8 cellular contexts compared by ENCODE assay signal in genomic region chr14:49892301-49892635, GRCh38. TPM values are rescaled to one million over a fixed set of nuclear protein-coding genes. Genes with fewer than 3 reads are reported as not detected.
DNase-seq lines count a peak whose midpoint lies in the region; ATAC-seq lines count a peak whose summit lies in the region.

No MANE protein-coding gene starts in this region.

- ATAC-seq in HG02763 (IDR thresholded peaks at IDR 0.05; ENCODE audit: unreplicated experiment) (peak; percentile 27), left lobe of liver (peak; percentile 64)

- DNase-seq in stimulated activated CD4-positive, alpha-beta T cell treated with anti-CD3 and anti-CD28 coated beads, Interleukin-1b, Interleukin-23, amount 100 ng/mL, for 48 hours, result peak; percentile 47
- DNase-seq in stimulated activated CD4-positive, alpha-beta T cell treated with anti-CD3 and anti-CD28 coated beads, Interleukin-4, amount 100 ng/mL, for 1 hour, result no peak
- DNase-seq in NCI-H1694 (lab: John Stamatoyannopoulos, UW), result peak; percentile 72
- peak; percentile 25 for DNase-seq in T-helper 9 cell
- peak; percentile 79 for DNase-seq in dedifferentiated amniotic fluid mesenchymal stem cell (ENCODE audit: extremely low spot score)
- DNase-seq in left lobe of liver (ENCODE audit: low spot score), result no peak
- DNase-seq in stimulated activated naive CD4-positive, alpha-beta T cell (lab: John Stamatoyannopoulos, UW), result peak in 5 of 6 experiments; percentile 45 to 80 (median 67)

RNA-seq across cellular contexts. Expression of gene ARF6, which starts 0.6 kb away (rescaled TPM):
- total RNA-seq in left lobe of liver, result 20.9 TPM

RNA-seq across cellular contexts. Expression of gene NEMF, which starts 39.7 kb away (rescaled TPM):
- total RNA-seq in left lobe of liver, result 18.2 TPM

Comparison
In these comparisons a context has a peak if more than half of its experiments do, and no peak if none do; other contexts are left out.
1. DNase-seq: peak in stimulated activated CD4-positive, alpha-beta T cell treated with anti-CD3 and anti-CD28 coated beads, Interleukin-1b, Interleukin-23, amount 100 ng/mL, for 48 hours (single experiment), NCI-H1694 (single experiment), T-helper 9 cell (single experiment), dedifferentiated amniotic fluid mesenchymal stem cell (single experiment) and stimulated activated naive CD4-positive, alpha-beta T cell (5 of 6); none in stimulated activated CD4-positive, alpha-beta T cell treated with anti-CD3 and anti-CD28 coated beads, Interleukin-4, amount 100 ng/mL, for 1 hour (single experiment) and left lobe of liver (single experiment).